ENCODE assay signal across 1 cellular context in genomic region chr10:69358148-69358795, GRCh38.
TF ChIP-seq lines count a peak whose summit lies in the region.

No MANE protein-coding gene starts in this region.

TF ChIP-seq in HepG2, 621 proteins besides CTCF, POLR2A, EP300 and RAD21 (continued from another document):
- TF ChIP-seq ZBTB25 (CRISPR knock-in tag; IDR thresholded peaks at IDR 0.05) (no peak), ZNF773 (CRISPR knock-in tag; IDR thresholded peaks at IDR 0.05; ENCODE audit: borderline replicate concordance) (no peak), ZHX2 (IDR thresholded peaks at IDR 0.05; ENCODE audit: low read depth) (no peak), ZHX2 (CRISPR knock-in tag; IDR thresholded peaks at IDR 0.05; ENCODE audit: borderline replicate concordance) (no peak), NFRKB (IDR thresholded peaks at IDR 0.05) (no peak), NR3C1 (CRISPR knock-in tag; IDR thresholded peaks at IDR 0.05) (no peak), ZNF10 (CRISPR knock-in tag; IDR thresholded peaks at IDR 0.05; ENCODE audit: borderline replicate concordance, low read depth) (no peak), NR2F1 (CRISPR knock-in tag; IDR thresholded peaks at IDR 0.05) (no peak), ZNF224 (CRISPR knock-in tag; IDR thresholded peaks at IDR 0.05) (no peak)
TF ChIP-seq in HepG2: peak in this region for 0.
